Comparison of ENCODE assay signal across 18 cellular contexts in genomic region chr4:20292739-20293138, GRCh38.
"Had no signal": no experiment of that assay in that cellular context is flagged by ENCODE, and none has a peak within 500 bp of the region (broad histone marks: within the 10 kb centered on the region; RNA-seq: fewer than 3 reads in every experiment).

No MANE protein-coding gene starts in this region.

- H3K36me3 ChIP-seq: neural progenitor cell, neutrophil, ovary, pancreas, prostate gland, right atrium auricular region, right lobe of liver, sigmoid colon, spleen had no signal

- H3K4me1 ChIP-seq: neural progenitor cell, pancreas, parathyroid adenoma, prostate gland, right atrium auricular region, right lobe of liver had no signal

- H3K27ac ChIP-seq: neural progenitor cell, neutrophil, ovary, pancreas, parathyroid adenoma, prostate gland, psoas muscle, right atrium auricular region, right lobe of liver, sigmoid colon, skin epidermis, spleen had no signal

- ATAC-seq: naive thymus-derived CD8-positive, alpha-beta T cell; natural killer cell; natural killer cell treated with Interleukin-12 subunit alpha and Interleukin-12 subunit beta and Interleukin-15 and Interleukin-18, amount 100 ng/mL, for 72 hours; pancreas; psoas muscle; right cardiac atrium; right lobe of liver; sciatic nerve had no signal

- H3K4me3 ChIP-seq: neural progenitor cell, ovary, pancreas, prostate gland, psoas muscle, right atrium auricular region, right lobe of liver, sigmoid colon, skin epidermis, smooth muscle cell, spleen had no signal

- H3K9me3 ChIP-seq: neutrophil, ovary, pancreas, prostate gland, psoas muscle, right atrium auricular region, sigmoid colon, spleen had no signal
